ENCODE assay signal across 19 cellular contexts in the genomic region with DNA sequence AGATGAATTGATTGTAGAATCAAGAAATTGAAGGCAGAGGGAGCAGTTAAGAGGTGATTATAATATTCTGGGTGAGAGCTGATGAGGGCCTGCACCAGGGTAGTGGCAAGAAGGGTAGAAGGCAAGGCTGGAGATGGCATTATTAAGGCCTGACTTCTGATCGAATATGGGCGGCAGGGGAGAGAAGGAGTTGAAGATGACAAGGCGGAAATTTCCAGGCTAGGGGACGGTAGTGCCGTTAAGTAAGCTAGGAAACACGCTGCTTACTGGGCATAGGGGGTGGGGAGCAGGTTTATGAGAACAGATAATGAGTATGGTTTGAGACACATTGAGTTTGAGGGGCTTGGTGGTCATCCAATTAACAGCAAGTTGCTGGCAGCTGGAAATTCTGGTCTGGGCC. TPM values are rescaled to one million over a fixed set of nuclear protein-coding genes. Genes with fewer than 3 reads are reported as not detected.
DNase-seq lines count a peak whose midpoint lies in the region; ATAC-seq, FAIRE-seq and TF ChIP-seq lines count a peak whose summit lies in the region.
"Had no signal": no experiment of that assay in that cellular context is flagged by ENCODE, and none has a peak within 500 bp of the region (broad histone marks: within the 10 kb centered on the region; RNA-seq: fewer than 3 reads in every experiment).

No MANE protein-coding gene starts in this region.

- no peak for TF ChIP-seq POLR2A in GM12891 (IDR thresholded peaks at IDR 0.05; ENCODE audit: low read depth, low read length)

- POLR2A ChIA-PET in WTC11 (lab: Charles Lee) = no interaction called here

- CTCF ChIA-PET in WTC11 (lab: Charles Lee) = interaction anchor here (0.7 to 1.9 kb wide), 4 partner anchors 13 to 76 kb away, joined by 3 to 5 read pairs (median 4); no protein-coding TSS in a partner anchor

- FAIRE-seq in GM12891 (lab: Jason Lieb, UNC) = peak; percentile 45
- FAIRE-seq: H54 had no signal

- no peak overlapping the region for H3K4me3 Mint-ChIP-seq in WTC11
- H3K4me3 Mint-ChIP-seq in endothelial cell (ENCODE audit: unreplicated experiment) = no peak overlapping the region
- no peak overlapping the region for H3K4me3 Mint-ChIP-seq in progenitor cell of endocrine pancreas (ENCODE audit: low read depth)
- H3K4me3 Mint-ChIP-seq: CD4-positive, CD25-positive, alpha-beta regulatory T cell had no signal

- H3K9me3 Mint-ChIP-seq in WTC11 = no peaks in the 10 kb centered on the region
- H3K9me3 Mint-ChIP-seq in endothelial cell (ENCODE audit: unreplicated experiment) = no peaks in the 10 kb centered on the region
- H3K9me3 Mint-ChIP-seq in progenitor cell of endocrine pancreas (ENCODE audit: low read depth) = peaks cover 19% of the 10 kb centered on the region

- TF ChIP-seq CTCF in WTC11 (IDR thresholded peaks at IDR 0.05) (no peak), endothelial cell (IDR thresholded peaks at IDR 0.05; ENCODE audit: unreplicated experiment) (no peak), progenitor cell of endocrine pancreas (IDR thresholded peaks at IDR 0.05; ENCODE audit: unreplicated experiment) (no peak), foreskin fibroblast (IDR thresholded peaks at IDR 0.05; ENCODE audit: low read depth, low read length) (no peak)

- DNase-seq in GM12891 (ENCODE audit: insufficient read length, low spot score) (no peak), WTC11 (ENCODE audit: low spot score) (no peak), endothelial cell (ENCODE audit: low spot score) (no peak), progenitor cell of endocrine pancreas (ENCODE audit: low spot score, unreplicated experiment) (no peak), foreskin fibroblast (no peak), substantia nigra (lab: John Stamatoyannopoulos, UW) (no peak), occipital lobe (lab: John Stamatoyannopoulos, UW) (no peak)
- DNase-seq: CD4-positive, CD25-positive, alpha-beta regulatory T cell; DMS79; Kasumi-1; MG63; NCI-H1417; NCI-H1694 treated with DMSO at 0.1 percent for 48 hours; NCI-H2081 treated with DMSO at 0.1 percent for 48 hours; NCI-H2171 treated with DMSO at 0.1 percent for 48 hours; NCI-H524 treated with DMSO at 0.1 percent for 48 hours; NCI-H82; SIG-M5 had no signal

- peaks cover under 1% of the 10 kb centered on the region; the same call in 1 of the 2 replicates for H3K36me3 Mint-ChIP-seq in WTC11
- H3K36me3 Mint-ChIP-seq in endothelial cell (ENCODE audit: low read depth, unreplicated experiment) = peaks cover 9% of the 10 kb centered on the region
- peaks cover 17% of the 10 kb centered on the region for H3K36me3 Mint-ChIP-seq in progenitor cell of endocrine pancreas (ENCODE audit: insufficient read depth)

- H3K27ac ChIP-seq in substantia nigra (ENCODE audit: low read depth, low read length, poor library complexity, severe bottlenecking) = no peak overlapping the region

- no peak for ATAC-seq in WTC11

- no peak overlapping the region for H3K4me3 ChIP-seq in foreskin fibroblast (ENCODE audit: low read depth in 1 of 2, low read length in 2 of 2)
- H3K4me3 ChIP-seq: MG63 had no signal

- H3K4me1 Mint-ChIP-seq in WTC11 = peaks cover 21% of the 10 kb centered on the region
- peaks cover 19% of the 10 kb centered on the region for H3K4me1 Mint-ChIP-seq in endothelial cell (ENCODE audit: unreplicated experiment)
- H3K4me1 Mint-ChIP-seq in progenitor cell of endocrine pancreas (ENCODE audit: low read depth) = peaks cover 9% of the 10 kb centered on the region

- H3K27me3 Mint-ChIP-seq in WTC11 (ENCODE audit: low read depth) (no peaks in the 10 kb centered on the region; the same call in 1 of the 2 replicates), endothelial cell (ENCODE audit: unreplicated experiment) (peaks cover 3% of the 10 kb centered on the region), progenitor cell of endocrine pancreas (no peaks in the 10 kb centered on the region)
- H3K27me3 Mint-ChIP-seq: CD4-positive, CD25-positive, alpha-beta regulatory T cell had no signal

- H3K27ac Mint-ChIP-seq in WTC11 (0 out of 2 replicates have a peak overlapping the region, but pooled peaks have one; percentile 15), endothelial cell (ENCODE audit: unreplicated experiment) (peak overlapping the region; percentile 30), progenitor cell of endocrine pancreas (peak overlapping the region; percentile 8)

TF ChIP-seq in GM12891, 5 proteins besides CTCF, POLR2A, EP300 and RAD21:
- TF ChIP-seq POU2F2 (IDR thresholded peaks at IDR 0.05; ENCODE audit: low read depth, low read length) (no peak), TAF1 (IDR thresholded peaks at IDR 0.05; ENCODE audit: low read depth, low read length) (no peak), POLR2AphosphoS5 (IDR thresholded peaks at IDR 0.05; ENCODE audit: low read depth, low read length) (no peak), SPI1 (IDR thresholded peaks at IDR 0.05; ENCODE audit: low read depth, low read length) (no peak), PAX5 (IDR thresholded peaks at IDR 0.05; ENCODE audit: insufficient read depth, low read length, severe bottlenecking) (no peak)
TF ChIP-seq in GM12891: peak in this region for 0.

TF ChIP-seq in WTC11, 78 proteins besides CTCF, POLR2A, EP300 and RAD21:
- no peak for TF ChIP-seq FOXP1 (CRISPR knock-in tag; IDR thresholded peaks at IDR 0.05; ENCODE audit: borderline replicate concordance)

RNA-seq across cellular contexts. Expression of a gene that starts 19.5 kb away (rescaled TPM):
- 1.8 TPM for polyA plus RNA-seq in GM12891 (2012; ENCODE audit: low read depth, missing spikeins)
- total RNA-seq in WTC11 (2021) = 9.3 to 12.0 TPM (median 9.6 TPM) in 3 replicates
- total RNA-seq in endothelial cell (ENCODE audit: unreplicated experiment) = 34.0 TPM
- 38.0 and 40.9 TPM in 2 replicates for total RNA-seq in progenitor cell of endocrine pancreas
- total RNA-seq in occipital lobe = 3.7 TPM
